Comparison of ENCODE assay signal across 11 cellular contexts in the genomic region with DNA sequence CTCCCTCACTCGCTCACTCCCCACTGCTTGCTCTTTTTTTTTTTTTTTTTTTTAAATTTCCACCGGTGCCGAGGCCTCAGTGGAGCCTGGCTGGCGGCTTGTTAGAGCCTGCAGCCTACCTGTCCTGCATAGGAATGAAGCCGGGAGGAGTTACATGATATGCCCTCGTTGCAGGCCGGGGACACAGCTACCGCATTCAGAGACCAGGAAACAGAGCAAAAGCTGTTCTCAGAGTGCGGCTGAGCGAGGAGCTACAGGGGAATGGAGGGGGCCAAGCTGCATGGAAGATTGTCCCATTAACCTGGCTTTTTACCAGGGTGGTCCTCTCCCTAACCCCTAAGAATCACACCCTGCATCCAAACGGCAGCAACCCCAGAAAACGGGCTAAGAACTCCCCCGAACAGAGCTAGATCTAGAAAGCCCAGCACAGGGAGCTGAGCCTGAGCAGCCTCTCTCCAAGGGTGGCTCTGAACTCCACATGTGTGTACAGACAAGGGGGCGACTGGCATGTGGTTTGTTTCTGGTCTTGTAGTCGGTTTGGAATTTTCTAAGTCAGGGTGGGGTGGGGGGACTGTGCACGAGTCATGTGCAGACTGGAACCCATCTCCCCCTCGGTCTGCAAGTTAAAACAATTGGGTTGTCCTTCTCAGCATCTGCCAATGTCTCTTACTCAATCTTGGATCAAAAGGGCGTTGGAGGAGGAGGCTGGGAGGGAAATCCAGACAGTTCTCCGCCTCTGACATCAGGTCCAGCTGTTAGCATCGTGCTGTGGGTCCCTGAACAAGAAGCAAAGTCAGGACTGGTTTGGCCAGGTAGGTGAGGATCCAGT.
A peak's percentile ranks its signal among the peaks of the same experiment; 100 is the strongest.
DNase-seq lines count a peak whose midpoint lies in the region; ATAC-seq, FAIRE-seq and TF ChIP-seq lines count a peak whose summit lies in the region.
"Had no signal": no experiment of that assay in that cellular context is flagged by ENCODE, and none has a peak within 500 bp of the region (broad histone marks: within the 10 kb centered on the region; RNA-seq: fewer than 3 reads in every experiment).

No MANE protein-coding gene starts in this region.

- peak overlapping the region; percentile 64; the same call in 2 of the 3 replicates for H2BK15ac ChIP-seq in IMR-90 (ENCODE audit: low read depth, low read length)

- WGBS in IMR-90 (ENCODE audit: extremely low coverage in 2 of 2, insufficient read length in 1 of 2), 2 experiments: 54% methylated on average over 3 of the region's 20 CpGs; no CpG with 5 or more reads in 1 of the 2 experiments

- peaks cover 9% of the 10 kb centered on the region for H3K9me1 ChIP-seq in IMR-90 (ENCODE audit: insufficient read depth, low read length)

- peak overlapping the region; percentile 43; the same call in 1 of the 2 replicates for H4K91ac ChIP-seq in IMR-90 (ENCODE audit: insufficient read depth, low read depth, low read length)

- CTCF ChIA-PET in IMR-90 (lab: Yijun Ruan, JAX): interaction anchor here (0.6 kb wide), 1 partner anchor 901 kb away, joined by 3 read pairs; no protein-coding TSS in a partner anchor
- CTCF ChIA-PET in GM10248 (lab: Yijun Ruan, JAX): interaction anchor here (1.3 to 1.4 kb wide), 2 partner anchors 10 to 21 kb away, joined by 3 read pairs; no protein-coding TSS in a partner anchor

- DNase-seq in IMR-90 (peak; percentile 64), brain microvascular endothelial cell (peak; percentile 35), iris pigment epithelial cell (ENCODE audit: low read depth) (peak; percentile 19), skeletal muscle cell (ENCODE audit: low read depth) (peak; percentile 40), GM10248 (ENCODE audit: extremely low spot score) (no peak), NCI-H774 (lab: John Stamatoyannopoulos, UW) (no peak), GM12891 (ENCODE audit: insufficient read length, low spot score) (no peak)
- DNase-seq: DMS53, SW 1271 had no signal

- H3K79me1 ChIP-seq in IMR-90 (ENCODE audit: low read depth in 1 of 2, low read length in 2 of 2): peaks cover 38 to 59% of the 10 kb centered on the region in 2 experiments

- intact Hi-C loops in IMR-90 (cut with micrococcal nuclease): no loop called here

- H4K8ac ChIP-seq in IMR-90 (ENCODE audit: low read depth in 2 of 2, low read length in 2 of 2): peak overlapping the region; percentile 15 to 75; a peak in 3 of 4 replicates

- H2AK5ac ChIP-seq in IMR-90 (ENCODE audit: low read depth, low read length): peak overlapping the region; percentile 45; the same call in 1 of the 2 replicates

- peak overlapping the region; percentile 64 for H2AFZ ChIP-seq in IMR-90 (replicated peaks; ENCODE audit: low read length, poor library complexity)

- H3K4me1 ChIP-seq in IMR-90 (ENCODE audit: control insufficient read depth, insufficient read depth, low read length): peaks cover 16% of the 10 kb centered on the region

- 0 out of 2 replicates have a peak overlapping the region, but pooled peaks have one; percentile 2 for H3K9ac ChIP-seq in IMR-90 (ENCODE audit: low read depth, low read length)

- no peak overlapping the region for H3K18ac ChIP-seq in IMR-90 (ENCODE audit: low read depth, low read length)

- ATAC-seq in IMR-90 (ENCODE audit: low read depth) (peak; percentile 60), HG02840 (IDR thresholded peaks at IDR 0.05; ENCODE audit: low FRiP score, unreplicated experiment) (no peak)
- ATAC-seq: stimulated activated effector memory CD8-positive, alpha-beta T cell treated with anti-CD3 and anti-CD28 coated beads, Interleukin-12 subunit alpha, Interleukin-12 subunit beta, amount 100 ng/mL, for 72 hours had no signal

- FAIRE-seq in GM12891 (lab: Jason Lieb, UNC): no peak

- H4K5ac ChIP-seq in IMR-90 (ENCODE audit: low read depth, low read length): 0 out of 2 replicates have a peak overlapping the region, but pooled peaks have one; percentile 17

- no peak overlapping the region for H2BK120ac ChIP-seq in IMR-90 (ENCODE audit: low read depth, low read length)

- in situ Hi-C loops in IMR-90 (cut with MboI; ENCODE audit: low sequenced_read_pairs): no loop called here
- in situ Hi-C loops in brain microvascular endothelial cell (cut with HindIII; ENCODE audit: low pct_ligation_motif_present, low sequenced_read_pairs): no loop called here

- H4K20me1 ChIP-seq in IMR-90 (ENCODE audit: insufficient read depth, low read length): no peaks in the 10 kb centered on the region

- H3K27ac ChIP-seq in IMR-90 (ENCODE audit: insufficient read depth, low read length) (no peak overlapping the region), brain microvascular endothelial cell (no peak overlapping the region)

- no peak for TF ChIP-seq CTCF in IMR-90 (conservative IDR thresholded peaks at IDR 0.05; ENCODE audit: low read depth, low read length)
- TF ChIP-seq CTCF in brain microvascular endothelial cell (IDR thresholded peaks at IDR 0.05; ENCODE audit: low read depth, low read length, missing control alignments): no peak
- TF ChIP-seq CTCF in GM10248 (IDR thresholded peaks at IDR 0.05; ENCODE audit: control extremely low read depth, extremely low read depth, low read depth, missing control alignments): no peak

- no peak overlapping the region for H3K23ac ChIP-seq in IMR-90 (ENCODE audit: low read depth, low read length)

- H3K9me3 ChIP-seq in IMR-90 (ENCODE audit: control insufficient read depth, insufficient read depth, low read length): no peaks in the 10 kb centered on the region

- dilution Hi-C loops in IMR-90 (cut with HindIII; ENCODE audit: low sequenced_read_pairs, unreplicated experiment): no loop called here

- TF ChIP-seq POLR2A in IMR-90 (IDR thresholded peaks at IDR 0.05; ENCODE audit: low read depth, low read length): no peak
- TF ChIP-seq POLR2A in GM12891 (IDR thresholded peaks at IDR 0.05; ENCODE audit: low read depth, low read length): no peak

- H3K4me2 ChIP-seq in IMR-90 (ENCODE audit: low read depth, low read length): no peak overlapping the region; the same call in 1 of the 2 replicates

- H3K36me3 ChIP-seq in IMR-90 (ENCODE audit: control insufficient read depth, insufficient read depth, low read length) (no peaks in the 10 kb centered on the region), brain microvascular endothelial cell (replicated peaks) (no peaks in the 10 kb centered on the region)

- peak overlapping the region; percentile 71 for H3K4ac ChIP-seq in IMR-90 (ENCODE audit: low read depth, low read length)

- no peak overlapping the region; the same call in 1 of the 2 replicates for H3K56ac ChIP-seq in IMR-90 (ENCODE audit: extremely low read depth, insufficient read depth, low read length)

- no TSS peak for BruUV-seq in IMR-90 (replicated peaks; lab: Mats Ljungman, UMichigan)

- POLR2A ChIA-PET in IMR-90 (lab: Charles Lee; ENCODE audit: unreplicated experiment) (no interaction called here), GM10248 (lab: Yijun Ruan, JAX) (no interaction called here)

- no peak overlapping the region for H2BK20ac ChIP-seq in IMR-90 (ENCODE audit: low read depth, low read length)

- no peak overlapping the region for H2BK5ac ChIP-seq in IMR-90 (ENCODE audit: low read depth, low read length, poor library complexity, severe bottlenecking)

- no peak for TF ChIP-seq RAD21 in IMR-90 (IDR thresholded peaks at IDR 0.05; ENCODE audit: low read length)

- no peaks in the 10 kb centered on the region for H3K27me3 ChIP-seq in IMR-90 (ENCODE audit: control insufficient read depth, insufficient read depth, low read length)
- H3K27me3 ChIP-seq in brain microvascular endothelial cell (replicated peaks): no peaks in the 10 kb centered on the region

- peak overlapping the region; percentile 55 for H3K14ac ChIP-seq in IMR-90 (replicated peaks; ENCODE audit: low read depth, low read length)

- H2AK9ac ChIP-seq in IMR-90 (replicated peaks; ENCODE audit: low read depth, low read length, poor library complexity): peak overlapping the region; percentile 91

- H3K4me3 ChIP-seq in IMR-90 (ENCODE audit: insufficient read depth, low read depth, low read length) (no peak overlapping the region), brain microvascular endothelial cell (ENCODE audit: low read depth, low read length) (no peak overlapping the region), skeletal muscle cell (ENCODE audit: low read depth, low read length) (no peak overlapping the region)

TF ChIP-seq in IMR-90, 13 proteins besides CTCF, POLR2A, EP300 and RAD21 (continues in another document):
- TF ChIP-seq MXI1 (IDR thresholded peaks at IDR 0.05; ENCODE audit: borderline replicate concordance, low read depth, low read length) (no peak), MAZ (IDR thresholded peaks at IDR 0.05; ENCODE audit: borderline replicate concordance, low read depth, low read length) (no peak), MAFK (IDR thresholded peaks at IDR 0.05; ENCODE audit: low read depth, low read length) (no peak)
- TF ChIP-seq, protein P1, sequence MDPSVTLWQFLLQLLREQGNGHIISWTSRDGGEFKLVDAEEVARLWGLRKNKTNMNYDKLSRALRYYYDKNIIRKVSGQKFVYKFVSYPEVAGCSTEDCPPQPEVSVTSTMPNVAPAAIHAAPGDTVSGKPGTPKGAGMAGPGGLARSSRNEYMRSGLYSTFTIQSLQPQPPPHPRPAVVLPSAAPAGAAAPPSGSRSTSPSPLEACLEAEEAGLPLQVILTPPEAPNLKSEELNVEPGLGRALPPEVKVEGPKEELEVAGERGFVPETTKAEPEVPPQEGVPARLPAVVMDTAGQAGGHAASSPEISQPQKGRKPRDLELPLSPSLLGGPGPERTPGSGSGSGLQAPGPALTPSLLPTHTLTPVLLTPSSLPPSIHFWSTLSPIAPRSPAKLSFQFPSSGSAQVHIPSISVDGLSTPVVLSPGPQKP (IDR thresholded peaks at IDR 0.05; ENCODE audit: borderline replicate concordance, low read depth, low read length): no peak

TF ChIP-seq in GM12891, 5 proteins besides CTCF, POLR2A, EP300 and RAD21:
- TF ChIP-seq PAX5 (IDR thresholded peaks at IDR 0.05; ENCODE audit: insufficient read depth, low read length, severe bottlenecking) (no peak), POU2F2 (IDR thresholded peaks at IDR 0.05; ENCODE audit: low read depth, low read length) (no peak), POLR2AphosphoS5 (IDR thresholded peaks at IDR 0.05; ENCODE audit: low read depth, low read length) (no peak), SPI1 (IDR thresholded peaks at IDR 0.05; ENCODE audit: low read depth, low read length) (no peak), TAF1 (IDR thresholded peaks at IDR 0.05; ENCODE audit: low read depth, low read length) (no peak)

Comparison
In these comparisons a context has a peak if more than half of its experiments do, and no peak if none do; other contexts are left out.
1. DNase-seq: peak in IMR-90 (single experiment), brain microvascular endothelial cell (single experiment), iris pigment epithelial cell (single experiment) and skeletal muscle cell (single experiment); none in GM10248 (single experiment), NCI-H774 (single experiment) and GM12891 (single experiment).